ENCODE assay signal across 15 cellular contexts in the genomic region with DNA sequence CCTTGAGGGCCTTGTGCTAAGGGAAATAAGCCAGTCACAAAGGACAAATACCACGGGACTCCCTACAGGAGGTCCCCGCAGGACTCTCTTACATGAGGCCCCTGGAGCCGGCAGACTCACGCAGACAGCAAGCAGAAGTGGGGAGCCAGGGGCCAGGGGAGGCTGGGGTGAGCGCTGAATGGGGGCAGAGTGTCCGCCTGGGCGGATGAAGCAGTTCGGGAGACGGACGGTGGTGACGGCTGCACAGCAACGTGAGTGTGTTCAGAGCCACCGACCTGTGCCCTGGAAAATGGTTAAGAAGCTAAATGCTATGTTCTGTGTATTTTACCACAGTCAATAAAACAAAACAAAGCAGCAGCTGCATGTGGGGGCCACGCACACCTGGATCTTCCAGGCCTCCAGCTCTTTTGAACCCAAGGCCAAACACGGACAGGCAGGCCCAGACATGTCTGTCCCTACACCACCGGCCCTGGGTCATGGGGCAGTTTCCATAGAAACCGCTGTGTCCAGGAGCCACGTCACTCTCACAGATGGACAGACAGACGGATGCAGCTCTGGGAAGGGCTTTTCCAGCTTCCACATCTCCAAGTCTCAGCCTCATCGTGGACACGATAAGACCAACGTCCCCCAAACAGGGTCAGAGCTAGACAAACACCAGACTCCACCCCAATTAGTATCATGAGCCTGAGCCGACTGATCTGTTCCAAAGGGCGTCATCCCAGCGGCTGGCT.
A peak's percentile ranks its signal among the peaks of the same experiment; 100 is the strongest.
DNase-seq lines count a peak whose midpoint lies in the region; ATAC-seq and TF ChIP-seq lines count a peak whose summit lies in the region.
"Had no signal": no experiment of that assay in that cellular context is flagged by ENCODE, and none has a peak within 500 bp of the region (broad histone marks: within the 10 kb centered on the region; RNA-seq: fewer than 3 reads in every experiment).

No MANE protein-coding gene starts in this region.

- H3K4me2 ChIP-seq in hepatocyte: peak overlapping the region; percentile 50

- H3K4me1 Mint-ChIP-seq in stimulated activated naive B cell treated with anti-CD40 and anti-IgM and Interleukin-4, amounts not matched to agents 10 μg/mL and 1 μg/mL and 100 μg/mL, for 72 hours: peaks cover 35 to 65% of the 10 kb centered on the region in 2 donors
- no peaks in the 10 kb centered on the region for H3K4me1 Mint-ChIP-seq in activated T-cell treated with anti-CD3 and anti-CD28 coated beads, Interleukin-2, amount 50 U/mL, for 4 hours (ENCODE audit: low read depth)

- H3K9me3 ChIP-seq in hepatocyte (ENCODE audit: low read depth): no peaks in the 10 kb centered on the region
- H3K9me3 ChIP-seq: gastrocnemius medialis, MG63, tibial nerve had no signal

- H3K4me3 Mint-ChIP-seq in stimulated activated naive B cell treated with anti-CD40 and anti-IgM and Interleukin-4, amounts not matched to agents 10 μg/mL and 1 μg/mL and 100 μg/mL, for 72 hours: no peak overlapping the region
- H3K4me3 Mint-ChIP-seq in activated T-cell treated with anti-CD3 and anti-CD28 coated beads, Interleukin-2, amount 50 U/mL, for 4 hours: no peak overlapping the region

- no peak for ATAC-seq in stimulated activated naive B cell treated with anti-CD40 and anti-IgM and Interleukin-4, amounts not matched to agents 10 μg/mL and 1 μg/mL and 100 μg/mL, for 72 hours (replicated peaks)
- no peak for ATAC-seq in activated T-cell treated with anti-CD3 and anti-CD28 coated beads, Interleukin-2, amount 50 U/mL, for 4 hours
- no peak for ATAC-seq in HG02678 (IDR thresholded peaks at IDR 0.05; ENCODE audit: unreplicated experiment)
- ATAC-seq in HG02588 (IDR thresholded peaks at IDR 0.05; ENCODE audit: unreplicated experiment): no peak
- ATAC-seq: gastrocnemius medialis, right cardiac atrium had no signal

- no peaks in the 10 kb centered on the region for H3K9me2 ChIP-seq in hepatocyte (replicated peaks; ENCODE audit: insufficient read depth)

- no peaks in the 10 kb centered on the region for H3K27me3 Mint-ChIP-seq in stimulated activated naive B cell treated with anti-CD40 and anti-IgM and Interleukin-4, amounts not matched to agents 10 μg/mL and 1 μg/mL and 100 μg/mL, for 72 hours
- no peaks in the 10 kb centered on the region for H3K27me3 Mint-ChIP-seq in activated T-cell treated with anti-CD3 and anti-CD28 coated beads, Interleukin-2, amount 50 U/mL, for 4 hours (ENCODE audit: low read depth)

- H3K4me3 ChIP-seq in hepatocyte: no peak overlapping the region
- H3K4me3 ChIP-seq: gastrocnemius medialis, lung, MG63, tibial nerve had no signal

- H3K36me3 ChIP-seq in hepatocyte (replicated peaks; ENCODE audit: insufficient read depth, low read depth): no peaks in the 10 kb centered on the region
- H3K36me3 ChIP-seq: gastrocnemius medialis, MG63, tibial nerve had no signal

- peaks cover 75% of the 10 kb centered on the region for H3K79me2 ChIP-seq in hepatocyte

- TF ChIP-seq CTCF in hepatocyte (IDR thresholded peaks at IDR 0.05; ENCODE audit: poor library complexity): no peak

- no peaks in the 10 kb centered on the region for H3K27me3 ChIP-seq in hepatocyte
- H3K27me3 ChIP-seq: MG63, tibial nerve had no signal

- DNase-seq in NCI-H2107 treated with DMSO at 0.1 percent for 48 hours (lab: John Stamatoyannopoulos, UW; ENCODE audit: unreplicated experiment): peak; percentile 64
- DNase-seq in NCI-H2107 (lab: John Stamatoyannopoulos, UW): no peak
- peak; percentile 100 for DNase-seq in NCI-H748 treated with DMSO at 0.1 percent for 48 hours (lab: John Stamatoyannopoulos, UW)
- peak; percentile 63 for DNase-seq in hepatocyte (ENCODE audit: low spot score)
- no peak for DNase-seq in stimulated activated naive B cell treated with anti-CD40 and anti-IgM and Interleukin-4, amounts not matched to agents 10 μg/mL and 1 μg/mL and 100 μg/mL, for 72 hours
- no peak for DNase-seq in activated T-cell treated with anti-CD3 and anti-CD28 coated beads, Interleukin-2, amount 50 U/mL, for 4 hours
- DNase-seq: activated CD4-positive, CD25-positive, alpha-beta regulatory T cell treated with anti-CD3 and anti-CD28 coated beads, Interleukin-2, amount 50 U/mL, for 72 hours; activated effector memory CD4-positive, alpha-beta T cell treated with anti-CD3 and anti-CD28 coated beads, Interleukin-2, amount 50 U/mL, for 16 hours; gastrocnemius medialis; MG63; right cardiac atrium had no signal

- no peaks in the 10 kb centered on the region for H3K9me3 Mint-ChIP-seq in stimulated activated naive B cell treated with anti-CD40 and anti-IgM and Interleukin-4, amounts not matched to agents 10 μg/mL and 1 μg/mL and 100 μg/mL, for 72 hours
- no peaks in the 10 kb centered on the region for H3K9me3 Mint-ChIP-seq in activated T-cell treated with anti-CD3 and anti-CD28 coated beads, Interleukin-2, amount 50 U/mL, for 4 hours

- H3K27ac Mint-ChIP-seq in stimulated activated naive B cell treated with anti-CD40 and anti-IgM and Interleukin-4, amounts not matched to agents 10 μg/mL and 1 μg/mL and 100 μg/mL, for 72 hours: peak overlapping the region; percentile 16

- H3K4me1 ChIP-seq in hepatocyte (ENCODE audit: insufficient read depth): peaks cover 45% of the 10 kb centered on the region
- H3K4me1 ChIP-seq: gastrocnemius medialis had no signal

- H4K20me1 ChIP-seq in hepatocyte (ENCODE audit: insufficient read depth, poor library complexity, severe bottlenecking): no peaks in the 10 kb centered on the region

- no peak overlapping the region for H2AFZ ChIP-seq in hepatocyte

- H3K36me3 Mint-ChIP-seq in stimulated activated naive B cell treated with anti-CD40 and anti-IgM and Interleukin-4, amounts not matched to agents 10 μg/mL and 1 μg/mL and 100 μg/mL, for 72 hours: peaks cover 20 to 36% of the 10 kb centered on the region in 2 donors
- no peaks in the 10 kb centered on the region for H3K36me3 Mint-ChIP-seq in activated T-cell treated with anti-CD3 and anti-CD28 coated beads, Interleukin-2, amount 50 U/mL, for 4 hours (ENCODE audit: insufficient read depth)

- WGBS in hepatocyte (ENCODE audit: low lambda C conversion rate, missing lambda C conversion rate): 45% methylated on average over 23 of the region's 25 CpGs

- peak overlapping the region; percentile 95 for H3K27ac ChIP-seq in hepatocyte
- H3K27ac ChIP-seq: tibial nerve had no signal

Comparison
In these comparisons a context has a peak if more than half of its experiments do, and no peak if none do; other contexts are left out.
1. DNase-seq: peak in NCI-H2107 treated with DMSO at 0.1 percent for 48 hours (single experiment), NCI-H748 treated with DMSO at 0.1 percent for 48 hours (single experiment) and hepatocyte (single experiment); none in NCI-H2107 (single experiment), stimulated activated naive B cell treated with anti-CD40 and anti-IgM and Interleukin-4, amounts not matched to agents 10 μg/mL and 1 μg/mL and 100 μg/mL, for 72 hours (single experiment) and activated T-cell treated with anti-CD3 and anti-CD28 coated beads, Interleukin-2, amount 50 U/mL, for 4 hours (single experiment).